Comparison of ENCODE assay signal across 30 cellular contexts in genomic region chr4:54976682-54977081, GRCh38.
DNase-seq lines count a peak whose midpoint lies in the region; ATAC-seq and TF ChIP-seq lines count a peak whose summit lies in the region.
"Had no signal": no experiment of that assay in that cellular context is flagged by ENCODE, and none has a peak within 500 bp of the region (broad histone marks: within the 10 kb centered on the region; RNA-seq: fewer than 3 reads in every experiment).

No MANE protein-coding gene starts in this region.

- H3K36me3 Mint-ChIP-seq in stimulated activated naive B cell treated with anti-CD40 and anti-IgM and Interleukin-4, amounts not matched to agents 10 μg/mL and 1 μg/mL and 100 μg/mL, for 72 hours: peaks cover 0 to 2% of the 10 kb centered on the region in 2 donors
- H3K36me3 Mint-ChIP-seq: activated naive CD4-positive, alpha-beta T cell treated with anti-CD3 and anti-CD28 coated beads, Interleukin-2, amount 50 U/mL, for 72 hours; CD8-positive, alpha-beta T cell; immature natural killer cell had no signal

- no peak for TF ChIP-seq POLR2A in thyroid gland (IDR thresholded peaks at IDR 0.05)

- DNase-seq in ELF-1 (ENCODE audit: low read depth, low spot score) (peak; percentile 39), NCI-H1930 (lab: John Stamatoyannopoulos, UW) (peak; percentile 83 to 93), choroid plexus epithelial cell (ENCODE audit: low read depth) (peak; percentile 9), left lung (no peak), thyroid gland (no peak)
- DNase-seq in activated T-cell treated with anti-CD3 and anti-CD28 coated beads, Interleukin-2, amount 50 U/mL, for 1 hour: no peak
- DNase-seq in stimulated activated naive B cell treated with anti-CD40 and anti-IgM and Interleukin-4, amounts not matched to agents 10 μg/mL and 1 μg/mL and 100 μg/mL, for 72 hours: no peak
- DNase-seq: activated CD8-positive, alpha-beta T cell treated with anti-CD3 and anti-CD28 coated beads for 36 hours; AML-193; CD8-positive, alpha-beta T cell; effector memory CD8-positive, alpha-beta T cell; gastrocnemius medialis; HCEC 1CT; immature natural killer cell; left ventricle myocardium superior; MV-4-11; NCI-H146; NCI-H2171 treated with DMSO at 0.1 percent for 48 hours; stimulated activated CD4-positive, alpha-beta T cell treated with anti-CD3 and anti-CD28 coated beads, Interleukin-15, amount 100 ng/mL, for 24 hours; stimulated activated naive CD8-positive, alpha-beta T cell treated with anti-CD3 and anti-CD28 coated beads, Interleukin-15, Interleukin-2, amounts not matched to agents 100 U/mL and 50 U/mL, for 24 hours; testis had no signal

- no peak overlapping the region for H3K4me3 ChIP-seq in choroid plexus epithelial cell (ENCODE audit: low read depth, low read length)
- no peak overlapping the region for H3K4me3 ChIP-seq in left lung
- H3K4me3 ChIP-seq in thyroid gland (replicated peaks in 1 of 3): no peak overlapping the region
- H3K4me3 ChIP-seq: A549, coronary artery, esophagus muscularis mucosa, gastrocnemius medialis, prostate gland, SJSA1, testis, vagina had no signal

- 52 to 71% methylated on average over 3 to 4 of the region's 4 CpGs for WGBS in thyroid gland, 2 donors

- no peak overlapping the region for H3K27ac Mint-ChIP-seq in stimulated activated naive B cell treated with anti-CD40 and anti-IgM and Interleukin-4, amounts not matched to agents 10 μg/mL and 1 μg/mL and 100 μg/mL, for 72 hours
- H3K27ac Mint-ChIP-seq: activated CD8-positive, alpha-beta T cell treated with anti-CD3 and anti-CD28 coated beads for 36 hours; activated naive CD4-positive, alpha-beta T cell treated with anti-CD3 and anti-CD28 coated beads, Interleukin-2, amount 50 U/mL, for 72 hours; CD8-positive, alpha-beta T cell; effector memory CD8-positive, alpha-beta T cell; immature natural killer cell had no signal

- ATAC-seq in left lung: peak; percentile 34
- no peak for ATAC-seq in GM18868 (IDR thresholded peaks at IDR 0.05; ENCODE audit: unreplicated experiment)
- ATAC-seq in stimulated activated naive B cell treated with anti-CD40 and anti-IgM and Interleukin-4, amounts not matched to agents 10 μg/mL and 1 μg/mL and 100 μg/mL, for 72 hours (replicated peaks): no peak
- ATAC-seq: activated CD4-positive, CD25-positive, alpha-beta regulatory T cell treated with anti-CD3 and anti-CD28 coated beads, Interleukin-2, amount 50 U/mL, for 24 hours; activated CD8-positive, alpha-beta T cell treated with anti-CD3 and anti-CD28 coated beads for 36 hours; activated naive CD4-positive, alpha-beta T cell treated with anti-CD3 and anti-CD28 coated beads, Interleukin-2, amount 50 U/mL, for 72 hours; CD8-positive, alpha-beta T cell; effector memory CD8-positive, alpha-beta T cell; gastrocnemius medialis; left ventricle myocardium superior; stimulated activated naive CD8-positive, alpha-beta T cell treated with anti-CD3 and anti-CD28 coated beads, Interleukin-15, Interleukin-2, amounts not matched to agents 100 U/mL and 50 U/mL, for 24 hours had no signal

- peaks cover 0 to 4% of the 10 kb centered on the region in 2 donors for H3K4me1 Mint-ChIP-seq in stimulated activated naive B cell treated with anti-CD40 and anti-IgM and Interleukin-4, amounts not matched to agents 10 μg/mL and 1 μg/mL and 100 μg/mL, for 72 hours
- H3K4me1 Mint-ChIP-seq: immature natural killer cell had no signal

- H3K9me3 ChIP-seq in left lung (no peaks in the 10 kb centered on the region), thyroid gland (no peaks in the 10 kb centered on the region)
- H3K9me3 ChIP-seq: A549, gastrocnemius medialis, prostate gland, SJSA1, testis, vagina had no signal

- H3K9me3 Mint-ChIP-seq in stimulated activated naive B cell treated with anti-CD40 and anti-IgM and Interleukin-4, amounts not matched to agents 10 μg/mL and 1 μg/mL and 100 μg/mL, for 72 hours: peaks cover 4 to 6% of the 10 kb centered on the region in 2 donors

- peaks cover 12 to 26% of the 10 kb centered on the region in 2 donors for H3K27me3 Mint-ChIP-seq in stimulated activated naive B cell treated with anti-CD40 and anti-IgM and Interleukin-4, amounts not matched to agents 10 μg/mL and 1 μg/mL and 100 μg/mL, for 72 hours

- TF ChIP-seq CTCF in choroid plexus epithelial cell (conservative IDR thresholded peaks at IDR 0.05; ENCODE audit: low read depth, low read length) (peak; percentile 33), left lung (IDR thresholded peaks at IDR 0.05) (no peak), thyroid gland (IDR thresholded peaks at IDR 0.05) (no peak)

- H3K4me1 ChIP-seq in left lung: no peaks in the 10 kb centered on the region
- H3K4me1 ChIP-seq in thyroid gland: no peaks in the 10 kb centered on the region
- H3K4me1 ChIP-seq: A549, gastrocnemius medialis, prostate gland, SJSA1, testis, vagina had no signal

- no peak overlapping the region for H3K4me3 Mint-ChIP-seq in stimulated activated naive B cell treated with anti-CD40 and anti-IgM and Interleukin-4, amounts not matched to agents 10 μg/mL and 1 μg/mL and 100 μg/mL, for 72 hours
- H3K4me3 Mint-ChIP-seq: activated CD8-positive, alpha-beta T cell treated with anti-CD3 and anti-CD28 coated beads for 36 hours; CD8-positive, alpha-beta T cell; effector memory CD8-positive, alpha-beta T cell; immature natural killer cell had no signal

- H3K27ac ChIP-seq in left lung (no peak overlapping the region), thyroid gland (no peak overlapping the region)
- H3K27ac ChIP-seq: A549, coronary artery, esophagus muscularis mucosa, gastrocnemius medialis, prostate gland, SJSA1, testis, vagina had no signal

- H3K36me3 ChIP-seq in left lung: no peaks in the 10 kb centered on the region
- no peaks in the 10 kb centered on the region for H3K36me3 ChIP-seq in thyroid gland
- H3K36me3 ChIP-seq: esophagus muscularis mucosa, gastrocnemius medialis, prostate gland, SJSA1, vagina had no signal

- no peaks in the 10 kb centered on the region for H3K27me3 ChIP-seq in left lung
- H3K27me3 ChIP-seq in thyroid gland: no peaks in the 10 kb centered on the region
- H3K27me3 ChIP-seq: esophagus muscularis mucosa, gastrocnemius medialis, SJSA1, testis, vagina had no signal

- intact Hi-C loops in left lung (cut with DNase I): no loop called here
- intact Hi-C loops in thyroid gland (cut with DNase I): no loop called here

Comparison
In these comparisons a context has a peak if more than half of its experiments do, and no peak if none do; other contexts are left out.
1. DNase-seq: peak in ELF-1 (single experiment), NCI-H1930 (2 of 2) and choroid plexus epithelial cell (single experiment); none in left lung (0 of 2), activated T-cell treated with anti-CD3 and anti-CD28 coated beads, Interleukin-2, amount 50 U/mL, for 1 hour (single experiment), thyroid gland (0 of 2) and stimulated activated naive B cell treated with anti-CD40 and anti-IgM and Interleukin-4, amounts not matched to agents 10 μg/mL and 1 μg/mL and 100 μg/mL, for 72 hours (single experiment).